28 cellular contexts compared by ENCODE assay signal in genomic region chr10:127456122-127456521, GRCh38.
"Had no signal": no experiment of that assay in that cellular context is flagged by ENCODE, and none has a peak within 500 bp of the region (broad histone marks: within the 10 kb centered on the region; RNA-seq: fewer than 3 reads in every experiment).

No MANE protein-coding gene starts in this region.

- H3K27ac Mint-ChIP-seq: activated B cell treated with CpG ODN at 0.5 μM for 24 hours; activated CD8-positive, alpha-beta T cell treated with anti-CD3 and anti-CD28 coated beads for 36 hours; activated naive CD8-positive, alpha-beta T cell; activated T-helper 17 cell treated with anti-CD3 and anti-CD28 coated beads, Interleukin-2, amount 50 U/mL, for 72 hours; T-helper 17 cell; T-helper 2 cell treated with Interferon-gamma antibody and Interleukin-4, amounts not matched to agents 5 μg/mL and 100 μg/mL, for 36 hours had no signal

- H3K27me3 Mint-ChIP-seq: activated B cell treated with CpG ODN at 0.5 μM for 24 hours; activated CD8-positive, alpha-beta T cell treated with anti-CD3 and anti-CD28 coated beads for 36 hours; activated naive CD8-positive, alpha-beta T cell; T-helper 17 cell had no signal

- H3K27ac ChIP-seq: brain microvascular endothelial cell, epithelial cell of prostate, esophagus squamous epithelium, gastroesophageal sphincter, WERI-Rb-1 had no signal

- H3K4me3 Mint-ChIP-seq: activated B cell treated with CpG ODN at 0.5 μM for 24 hours; activated CD8-positive, alpha-beta T cell treated with anti-CD3 and anti-CD28 coated beads for 36 hours; activated naive CD8-positive, alpha-beta T cell; activated T-cell treated with anti-CD3 and anti-CD28 coated beads, Interleukin-2, amount 50 U/mL, for 4 hours; activated T-helper 17 cell treated with anti-CD3 and anti-CD28 coated beads, Interleukin-2, amount 50 U/mL, for 72 hours; T-helper 17 cell; T-helper 2 cell treated with Interferon-gamma antibody and Interleukin-4, amounts not matched to agents 5 μg/mL and 100 μg/mL, for 36 hours had no signal

- H3K4me1 Mint-ChIP-seq: activated B cell treated with CpG ODN at 0.5 μM for 24 hours; activated T-helper 17 cell treated with anti-CD3 and anti-CD28 coated beads, Interleukin-2, amount 50 U/mL, for 72 hours; T-helper 17 cell had no signal

- H3K4me3 ChIP-seq: esophagus squamous epithelium, gastroesophageal sphincter had no signal

- DNase-seq: activated B cell treated with CpG ODN at 0.5 μM for 24 hours; activated CD4-positive, alpha-beta T cell treated with anti-CD3 and anti-CD28 coated beads for 48 hours; activated CD4-positive, alpha-beta T cell treated with anti-CD3 and anti-CD28 coated beads, Interleukin-2, amount 50 U/mL, for 1 hour; activated CD4-positive, alpha-beta T cell treated with anti-CD3 and anti-CD28 coated beads, Interleukin-2, amount 50 U/mL, for 48 hours; activated CD8-positive, alpha-beta memory T cell treated with anti-CD3 and anti-CD28 coated beads for 24 hours; activated CD8-positive, alpha-beta T cell treated with anti-CD3 and anti-CD28 coated beads for 36 hours; activated effector memory CD4-positive, alpha-beta T cell treated with Interleukin-2 at 50 U/mL for 16 hours; activated gamma-delta T cell treated with Interleukin-2 at 50 U/mL for 16 hours; activated naive CD4-positive, alpha-beta T cell treated with anti-CD3 and anti-CD28 coated beads, Interleukin-2, amount 50 U/mL, for 16 hours; activated naive CD4-positive, alpha-beta T cell treated with Interleukin-2 at 50 U/mL for 16 hours; activated T-cell treated with anti-CD3 and anti-CD28 coated beads, Interleukin-2, amount 50 U/mL, for 4 hours; amniotic stem cell; anterior cingulate cortex; brain microvascular endothelial cell; caudate nucleus; effector CD8-positive, alpha-beta T cell; esophagus squamous epithelium; foreskin melanocyte; head of caudate nucleus; T-helper 1 cell; T-helper 17 cell; T1000; WERI-Rb-1 had no signal

- H3K36me3 Mint-ChIP-seq: activated naive CD8-positive, alpha-beta T cell had no signal

- H3K9me3 Mint-ChIP-seq: activated CD8-positive, alpha-beta T cell treated with anti-CD3 and anti-CD28 coated beads for 36 hours; activated T-cell treated with anti-CD3 and anti-CD28 coated beads, Interleukin-2, amount 50 U/mL, for 4 hours had no signal
